In the genomic region with DNA sequence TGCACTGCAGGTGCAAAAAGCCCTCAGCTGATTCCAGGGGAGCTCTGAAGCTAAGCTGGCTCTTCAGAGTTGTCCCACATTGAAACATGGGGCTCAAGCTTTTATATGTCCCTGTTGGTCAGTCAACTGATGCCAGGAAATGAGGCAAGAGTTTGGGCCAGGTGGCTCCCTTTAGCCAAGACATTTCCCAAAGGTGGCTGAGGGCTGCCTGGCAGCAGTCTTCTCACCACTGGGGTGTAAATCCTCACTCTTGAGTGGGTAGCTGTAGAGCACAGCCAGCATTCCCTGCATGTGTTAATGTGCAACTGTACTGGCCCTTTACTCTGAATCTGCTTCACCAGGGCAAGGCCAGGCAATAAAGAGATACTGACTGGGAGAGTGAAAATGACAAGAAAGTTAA, we compare ENCODE assay signal across 9 cellular contexts.
"Had no signal": no experiment of that assay in that cellular context is flagged by ENCODE, and none has a peak within 500 bp of the region (broad histone marks: within the 10 kb centered on the region; RNA-seq: fewer than 3 reads in every experiment).

No MANE protein-coding gene starts in this region.

- H3K27ac ChIP-seq: HL-60 had no signal

- DNase-seq: H7, HFFc6, KBM-7 had no signal

- H3K36me3 ChIP-seq: HAP-1 had no signal

- H3K4me3 Mint-ChIP-seq: GM23338, HFFc6, IgD-negative memory B cell had no signal

- H3K27ac Mint-ChIP-seq: GM23338, HFFc6, IgD-negative memory B cell had no signal

- H3K27me3 Mint-ChIP-seq: IgD-negative memory B cell had no signal

- H3K36me3 Mint-ChIP-seq: IgD-negative memory B cell had no signal

- ATAC-seq: GM23338, HCT116, HepG2 had no signal

- H3K4me1 Mint-ChIP-seq: IgD-negative memory B cell had no signal

- H3K4me2 ChIP-seq: GM23338 had no signal

- H3K4me3 ChIP-seq: GM23338, HAP-1 had no signal

- H3K4me1 ChIP-seq: HAP-1 had no signal

- H3K9me3 Mint-ChIP-seq: GM23338 had no signal

- H3K9me3 ChIP-seq: HAP-1 had no signal
